ENCODE assay signal across 29 cellular contexts in the genomic region with DNA sequence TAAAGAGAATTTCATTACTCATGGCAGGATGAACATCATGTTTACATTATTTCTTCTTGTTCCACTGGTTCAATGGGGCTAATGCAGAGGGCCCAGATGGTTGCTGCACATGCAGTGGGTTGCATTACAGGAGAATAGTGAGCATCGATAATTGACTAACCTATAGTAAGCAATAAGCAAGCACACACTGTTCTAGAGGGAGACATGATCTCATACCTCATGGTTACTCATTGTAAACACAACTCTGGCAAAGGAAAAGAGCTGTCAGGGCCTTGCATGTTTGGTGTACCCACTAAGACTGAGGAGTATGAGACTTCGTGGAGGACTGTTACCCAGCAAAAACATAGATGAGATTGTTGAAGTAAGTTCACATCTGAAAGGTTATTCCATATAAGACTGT.
DNase-seq lines count a peak whose midpoint lies in the region; TF ChIP-seq lines count a peak whose summit lies in the region.
"Had no signal": no experiment of that assay in that cellular context is flagged by ENCODE, and none has a peak within 500 bp of the region (broad histone marks: within the 10 kb centered on the region; RNA-seq: fewer than 3 reads in every experiment).

No MANE protein-coding gene starts in this region.

- no peaks in the 10 kb centered on the region for H3K4me1 ChIP-seq in ascending aorta
- H3K4me1 ChIP-seq: esophagus squamous epithelium, transverse colon had no signal

- no peaks in the 10 kb centered on the region for H3K9me3 ChIP-seq in ascending aorta
- H3K9me3 ChIP-seq: transverse colon had no signal

- no peak overlapping the region for H3K4me3 Mint-ChIP-seq in activated T-helper 2 cell treated with anti-CD3 and anti-CD28 coated beads, Interferon-gamma antibody, Interleukin-2, Interleukin-4, amounts not matched to agents 10 μg/mL and 5 μg/mL and 100 μg/mL, durations not matched to agents 14 hours and 24 hours and 36 hours (ENCODE audit: low read depth)
- H3K4me3 Mint-ChIP-seq: activated CD4-positive, alpha-beta T cell treated with anti-CD3 and anti-CD28 coated beads, Interleukin-2, amount 10 ng/mL, durations not matched to agents 7 days and 5 days; activated naive CD8-positive, alpha-beta T cell treated with anti-CD3 and anti-CD28 coated beads, Interleukin-2, amount 50 U/mL, for 24 hours; activated T-cell treated with anti-CD3 and anti-CD28 coated beads, Interleukin-2, amount 50 U/mL, for 4 hours; B cell; CD8-positive, alpha-beta T cell; effector memory CD8-positive, alpha-beta T cell; natural killer cell; WTC11 had no signal

- H3K4me1 Mint-ChIP-seq in activated T-helper 2 cell treated with anti-CD3 and anti-CD28 coated beads, Interferon-gamma antibody, Interleukin-2, Interleukin-4, amounts not matched to agents 10 μg/mL and 5 μg/mL and 100 μg/mL, durations not matched to agents 14 hours and 24 hours and 36 hours (ENCODE audit: low read depth): no peaks in the 10 kb centered on the region
- H3K4me1 Mint-ChIP-seq: activated CD4-positive, alpha-beta T cell treated with anti-CD3 and anti-CD28 coated beads, Interleukin-2, amount 10 ng/mL, durations not matched to agents 7 days and 5 days; activated naive CD8-positive, alpha-beta T cell treated with anti-CD3 and anti-CD28 coated beads, Interleukin-2, amount 50 U/mL, for 24 hours; B cell; natural killer cell had no signal

- H3K36me3 ChIP-seq in ascending aorta: no peaks in the 10 kb centered on the region
- H3K36me3 ChIP-seq: esophagus squamous epithelium, transverse colon had no signal

- peak; percentile 10 for DNase-seq in COLO668 (lab: John Stamatoyannopoulos, UW; ENCODE audit: unreplicated experiment)
- DNase-seq in HT1080 (ENCODE audit: low read depth): peak; percentile 17
- peak; percentile 34 for DNase-seq in astrocyte of the spinal cord (ENCODE audit: low read depth, low spot score)
- peak; percentile 48 for DNase-seq in fibroblast of villous mesenchyme (ENCODE audit: low read depth)
- no peak for DNase-seq in AG08395 (ENCODE audit: low spot score)
- no peak for DNase-seq in RPMI8226
- no peak for DNase-seq in ascending aorta (ENCODE audit: low spot score in 2 of 2)
- no peak for DNase-seq in activated T-helper 2 cell treated with anti-CD3 and anti-CD28 coated beads, Interferon-gamma antibody, Interleukin-2, Interleukin-4, amounts not matched to agents 10 μg/mL and 5 μg/mL and 100 μg/mL, durations not matched to agents 14 hours and 24 hours and 36 hours (ENCODE audit: low spot score)
- DNase-seq: activated CD4-positive, alpha-beta T cell treated with anti-CD3 and anti-CD28 coated beads, Interleukin-2, amount 10 ng/mL, durations not matched to agents 7 days and 5 days; activated naive CD8-positive, alpha-beta T cell treated with anti-CD3 and anti-CD28 coated beads, Interleukin-2, amount 50 U/mL, for 24 hours; activated T-cell treated with anti-CD3 and anti-CD28 coated beads, Interleukin-2, amount 50 U/mL, for 4 hours; CD8-positive, alpha-beta T cell; cortex of kidney; DMS 273 treated with DMSO at 0.1 percent for 48 hours; effector memory CD8-positive, alpha-beta T cell; esophagus squamous epithelium; GDM1; glutamatergic neuron; natural killer cell; NCI-H2171; NCI-H510A treated with DMSO at 0.1 percent for 48 hours; NK-92 treated with Interleukin-12 subunit alpha and Interleukin-12 subunit beta, amount 100 ng/mL, for 24 hours; PC-9; stimulated activated CD4-positive, alpha-beta T cell treated with anti-CD3 and anti-CD28 coated beads, Interleukin-2, amount 100 ng/mL, for 24 hours; transverse colon had no signal

- no peaks in the 10 kb centered on the region for H3K27me3 ChIP-seq in ascending aorta
- H3K27me3 ChIP-seq: esophagus squamous epithelium, transverse colon had no signal

- H3K9me3 Mint-ChIP-seq in activated T-helper 2 cell treated with anti-CD3 and anti-CD28 coated beads, Interferon-gamma antibody, Interleukin-2, Interleukin-4, amounts not matched to agents 10 μg/mL and 5 μg/mL and 100 μg/mL, durations not matched to agents 14 hours and 24 hours and 36 hours: peaks cover 28% of the 10 kb centered on the region

- no peak overlapping the region for H3K27ac ChIP-seq in ascending aorta
- H3K27ac ChIP-seq: esophagus squamous epithelium, KMS-11, PC-9, transverse colon had no signal

- intact Hi-C loops in ascending aorta (cut with DNase I): no loop called here
- intact Hi-C loops in activated T-helper 2 cell treated with anti-CD3 and anti-CD28 coated beads, Interferon-gamma antibody, Interleukin-2, Interleukin-4, amounts not matched to agents 10 μg/mL and 5 μg/mL and 100 μg/mL, durations not matched to agents 14 hours and 24 hours and 36 hours (cut with micrococcal nuclease): no loop called here

- H3K27me3 Mint-ChIP-seq in activated T-helper 2 cell treated with anti-CD3 and anti-CD28 coated beads, Interferon-gamma antibody, Interleukin-2, Interleukin-4, amounts not matched to agents 10 μg/mL and 5 μg/mL and 100 μg/mL, durations not matched to agents 14 hours and 24 hours and 36 hours (ENCODE audit: low read depth): no peaks in the 10 kb centered on the region
- H3K27me3 Mint-ChIP-seq: activated CD4-positive, alpha-beta T cell treated with anti-CD3 and anti-CD28 coated beads, Interleukin-2, amount 10 ng/mL, durations not matched to agents 7 days and 5 days; activated naive CD8-positive, alpha-beta T cell treated with anti-CD3 and anti-CD28 coated beads, Interleukin-2, amount 50 U/mL, for 24 hours; B cell; effector memory CD8-positive, alpha-beta T cell had no signal

- in situ Hi-C loops in astrocyte of the spinal cord (cut with HindIII; ENCODE audit: low sequenced_read_pairs): no loop called here

- no peak overlapping the region for H3K27ac Mint-ChIP-seq in activated T-helper 2 cell treated with anti-CD3 and anti-CD28 coated beads, Interferon-gamma antibody, Interleukin-2, Interleukin-4, amounts not matched to agents 10 μg/mL and 5 μg/mL and 100 μg/mL, durations not matched to agents 14 hours and 24 hours and 36 hours
- H3K27ac Mint-ChIP-seq: activated CD4-positive, alpha-beta T cell treated with anti-CD3 and anti-CD28 coated beads, Interleukin-2, amount 10 ng/mL, durations not matched to agents 7 days and 5 days; activated naive CD8-positive, alpha-beta T cell treated with anti-CD3 and anti-CD28 coated beads, Interleukin-2, amount 50 U/mL, for 24 hours; B cell; CD8-positive, alpha-beta T cell; effector memory CD8-positive, alpha-beta T cell; natural killer cell; WTC11 had no signal

- no peak for TF ChIP-seq CTCF in astrocyte of the spinal cord (IDR thresholded peaks at IDR 0.05; ENCODE audit: low read depth, low read length)
- no peak for TF ChIP-seq CTCF in fibroblast of villous mesenchyme (IDR thresholded peaks at IDR 0.05; ENCODE audit: insufficient read depth, low read depth, low read length)
- no peak for TF ChIP-seq CTCF in ascending aorta (IDR thresholded peaks at IDR 0.05)

- no peaks in the 10 kb centered on the region for H3K36me3 Mint-ChIP-seq in activated T-helper 2 cell treated with anti-CD3 and anti-CD28 coated beads, Interferon-gamma antibody, Interleukin-2, Interleukin-4, amounts not matched to agents 10 μg/mL and 5 μg/mL and 100 μg/mL, durations not matched to agents 14 hours and 24 hours and 36 hours (ENCODE audit: low read depth)
- H3K36me3 Mint-ChIP-seq: CD8-positive, alpha-beta T cell; natural killer cell had no signal

- H3K4me3 ChIP-seq in astrocyte of the spinal cord (ENCODE audit: low read depth, low read length) (no peak overlapping the region), fibroblast of villous mesenchyme (ENCODE audit: low read depth, low read length) (no peak overlapping the region), ascending aorta (no peak overlapping the region)
- H3K4me3 ChIP-seq: esophagus squamous epithelium, PC-9, smooth muscle cell, transverse colon had no signal

Comparison
In these comparisons a context has a peak if more than half of its experiments do, and no peak if none do; other contexts are left out.
1. DNase-seq: peak in COLO668 (single experiment), HT1080 (single experiment), astrocyte of the spinal cord (single experiment) and fibroblast of villous mesenchyme (single experiment); none in AG08395 (single experiment), RPMI8226 (single experiment), ascending aorta (0 of 2) and activated T-helper 2 cell treated with anti-CD3 and anti-CD28 coated beads, Interferon-gamma antibody, Interleukin-2, Interleukin-4, amounts not matched to agents 10 μg/mL and 5 μg/mL and 100 μg/mL, durations not matched to agents 14 hours and 24 hours and 36 hours (single experiment).